ENCODE assay signal across 8 cellular contexts in genomic region chr1:184618851-184619250, GRCh38.
"Had no signal": no experiment of that assay in that cellular context is flagged by ENCODE, and none has a peak within 500 bp of the region (broad histone marks: within the 10 kb centered on the region; RNA-seq: fewer than 3 reads in every experiment).

No MANE protein-coding gene starts in this region.

- H2AFZ ChIP-seq: GM23248 had no signal

- H3K27ac ChIP-seq: GM23248 had no signal

- H3K4me3 ChIP-seq: GM23248, HAP-1, K562 had no signal

- DNase-seq: GM23248, GOT3, H7, HFFc6, IMR-90 had no signal

- H3K9ac ChIP-seq: GM23248 had no signal

- H3K4me3 Mint-ChIP-seq: HFFc6 had no signal

- H3K4me1 ChIP-seq: HAP-1 had no signal

- H3K36me3 ChIP-seq: HAP-1 had no signal

- H3K9me3 Mint-ChIP-seq: HFFc6 had no signal

- ATAC-seq: HCT116, K562 had no signal

- H3K27ac Mint-ChIP-seq: HFFc6 had no signal

- H3K9me3 ChIP-seq: HAP-1 had no signal
